ENCODE assay signal across 1 cellular context in genomic region chr2:54716375-54716774, GRCh38.
TF ChIP-seq lines count a peak whose summit lies in the region.

No MANE protein-coding gene starts in this region.

TF ChIP-seq in WTC11, 78 proteins besides CTCF, POLR2A, EP300 and RAD21 (continued from another document):
- TF ChIP-seq, protein P1, sequence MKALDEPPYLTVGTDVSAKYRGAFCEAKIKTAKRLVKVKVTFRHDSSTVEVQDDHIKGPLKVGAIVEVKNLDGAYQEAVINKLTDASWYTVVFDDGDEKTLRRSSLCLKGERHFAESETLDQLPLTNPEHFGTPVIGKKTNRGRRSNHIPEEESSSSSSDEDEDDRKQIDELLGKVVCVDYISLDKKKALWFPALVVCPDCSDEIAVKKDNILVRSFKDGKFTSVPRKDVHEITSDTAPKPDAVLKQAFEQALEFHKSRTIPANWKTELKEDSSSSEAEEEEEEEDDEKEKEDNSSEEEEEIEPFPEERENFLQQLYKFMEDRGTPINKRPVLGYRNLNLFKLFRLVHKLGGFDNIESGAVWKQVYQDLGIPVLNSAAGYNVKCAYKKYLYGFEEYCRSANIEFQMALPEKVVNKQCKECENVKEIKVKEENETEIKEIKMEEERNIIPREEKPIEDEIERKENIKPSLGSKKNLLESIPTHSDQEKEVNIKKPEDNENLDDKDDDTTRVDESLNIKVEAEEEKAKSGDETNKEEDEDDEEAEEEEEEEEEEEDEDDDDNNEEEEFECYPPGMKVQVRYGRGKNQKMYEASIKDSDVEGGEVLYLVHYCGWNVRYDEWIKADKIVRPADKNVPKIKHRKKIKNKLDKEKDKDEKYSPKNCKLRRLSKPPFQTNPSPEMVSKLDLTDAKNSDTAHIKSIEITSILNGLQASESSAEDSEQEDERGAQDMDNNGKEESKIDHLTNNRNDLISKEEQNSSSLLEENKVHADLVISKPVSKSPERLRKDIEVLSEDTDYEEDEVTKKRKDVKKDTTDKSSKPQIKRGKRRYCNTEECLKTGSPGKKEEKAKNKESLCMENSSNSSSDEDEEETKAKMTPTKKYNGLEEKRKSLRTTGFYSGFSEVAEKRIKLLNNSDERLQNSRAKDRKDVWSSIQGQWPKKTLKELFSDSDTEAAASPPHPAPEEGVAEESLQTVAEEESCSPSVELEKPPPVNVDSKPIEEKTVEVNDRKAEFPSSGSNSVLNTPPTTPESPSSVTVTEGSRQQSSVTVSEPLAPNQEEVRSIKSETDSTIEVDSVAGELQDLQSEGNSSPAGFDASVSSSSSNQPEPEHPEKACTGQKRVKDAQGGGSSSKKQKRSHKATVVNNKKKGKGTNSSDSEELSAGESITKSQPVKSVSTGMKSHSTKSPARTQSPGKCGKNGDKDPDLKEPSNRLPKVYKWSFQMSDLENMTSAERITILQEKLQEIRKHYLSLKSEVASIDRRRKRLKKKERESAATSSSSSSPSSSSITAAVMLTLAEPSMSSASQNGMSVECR (CRISPR knock-in tag; IDR thresholded peaks at IDR 0.05; ENCODE audit: borderline replicate concordance), result no peak
- no peak for TF ChIP-seq PRDM15 (CRISPR knock-in tag; IDR thresholded peaks at IDR 0.05)
- TF ChIP-seq ZNF121 (CRISPR knock-in tag; IDR thresholded peaks at IDR 0.05), result no peak
- TF ChIP-seq, protein P2, sequence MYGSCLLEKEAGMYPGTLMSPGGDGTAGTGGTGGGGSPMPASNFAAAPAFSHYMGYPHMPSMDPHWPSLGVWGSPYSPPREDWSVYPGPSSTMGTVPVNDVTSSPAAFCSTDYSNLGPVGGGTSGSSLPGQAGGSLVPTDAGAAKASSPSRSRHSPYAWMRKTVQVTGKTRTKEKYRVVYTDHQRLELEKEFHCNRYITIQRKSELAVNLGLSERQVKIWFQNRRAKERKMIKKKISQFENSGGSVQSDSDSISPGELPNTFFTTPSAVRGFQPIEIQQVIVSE (CRISPR knock-in tag; IDR thresholded peaks at IDR 0.05; ENCODE audit: borderline replicate concordance), result no peak
- no peak for TF ChIP-seq HMGXB4 (CRISPR knock-in tag; IDR thresholded peaks at IDR 0.05)
- TF ChIP-seq MLX (CRISPR knock-in tag; IDR thresholded peaks at IDR 0.05), result no peak
- TF ChIP-seq, protein P3, sequence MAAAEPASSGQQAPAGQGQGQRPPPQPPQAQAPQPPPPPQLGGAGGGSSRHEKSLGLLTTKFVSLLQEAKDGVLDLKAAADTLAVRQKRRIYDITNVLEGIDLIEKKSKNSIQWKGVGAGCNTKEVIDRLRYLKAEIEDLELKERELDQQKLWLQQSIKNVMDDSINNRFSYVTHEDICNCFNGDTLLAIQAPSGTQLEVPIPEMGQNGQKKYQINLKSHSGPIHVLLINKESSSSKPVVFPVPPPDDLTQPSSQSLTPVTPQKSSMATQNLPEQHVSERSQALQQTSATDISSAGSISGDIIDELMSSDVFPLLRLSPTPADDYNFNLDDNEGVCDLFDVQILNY (CRISPR knock-in tag; IDR thresholded peaks at IDR 0.05), result no peak
- TF ChIP-seq, protein P4, sequence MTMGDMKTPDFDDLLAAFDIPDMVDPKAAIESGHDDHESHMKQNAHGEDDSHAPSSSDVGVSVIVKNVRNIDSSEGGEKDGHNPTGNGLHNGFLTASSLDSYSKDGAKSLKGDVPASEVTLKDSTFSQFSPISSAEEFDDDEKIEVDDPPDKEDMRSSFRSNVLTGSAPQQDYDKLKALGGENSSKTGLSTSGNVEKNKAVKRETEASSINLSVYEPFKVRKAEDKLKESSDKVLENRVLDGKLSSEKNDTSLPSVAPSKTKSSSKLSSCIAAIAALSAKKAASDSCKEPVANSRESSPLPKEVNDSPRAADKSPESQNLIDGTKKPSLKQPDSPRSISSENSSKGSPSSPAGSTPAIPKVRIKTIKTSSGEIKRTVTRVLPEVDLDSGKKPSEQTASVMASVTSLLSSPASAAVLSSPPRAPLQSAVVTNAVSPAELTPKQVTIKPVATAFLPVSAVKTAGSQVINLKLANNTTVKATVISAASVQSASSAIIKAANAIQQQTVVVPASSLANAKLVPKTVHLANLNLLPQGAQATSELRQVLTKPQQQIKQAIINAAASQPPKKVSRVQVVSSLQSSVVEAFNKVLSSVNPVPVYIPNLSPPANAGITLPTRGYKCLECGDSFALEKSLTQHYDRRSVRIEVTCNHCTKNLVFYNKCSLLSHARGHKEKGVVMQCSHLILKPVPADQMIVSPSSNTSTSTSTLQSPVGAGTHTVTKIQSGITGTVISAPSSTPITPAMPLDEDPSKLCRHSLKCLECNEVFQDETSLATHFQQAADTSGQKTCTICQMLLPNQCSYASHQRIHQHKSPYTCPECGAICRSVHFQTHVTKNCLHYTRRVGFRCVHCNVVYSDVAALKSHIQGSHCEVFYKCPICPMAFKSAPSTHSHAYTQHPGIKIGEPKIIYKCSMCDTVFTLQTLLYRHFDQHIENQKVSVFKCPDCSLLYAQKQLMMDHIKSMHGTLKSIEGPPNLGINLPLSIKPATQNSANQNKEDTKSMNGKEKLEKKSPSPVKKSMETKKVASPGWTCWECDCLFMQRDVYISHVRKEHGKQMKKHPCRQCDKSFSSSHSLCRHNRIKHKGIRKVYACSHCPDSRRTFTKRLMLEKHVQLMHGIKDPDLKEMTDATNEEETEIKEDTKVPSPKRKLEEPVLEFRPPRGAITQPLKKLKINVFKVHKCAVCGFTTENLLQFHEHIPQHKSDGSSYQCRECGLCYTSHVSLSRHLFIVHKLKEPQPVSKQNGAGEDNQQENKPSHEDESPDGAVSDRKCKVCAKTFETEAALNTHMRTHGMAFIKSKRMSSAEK (CRISPR knock-in tag; IDR thresholded peaks at IDR 0.05; ENCODE audit: borderline replicate concordance), result no peak
- TF ChIP-seq NR2C2 (CRISPR knock-in tag; IDR thresholded peaks at IDR 0.05), result no peak
